In the genomic region with DNA sequence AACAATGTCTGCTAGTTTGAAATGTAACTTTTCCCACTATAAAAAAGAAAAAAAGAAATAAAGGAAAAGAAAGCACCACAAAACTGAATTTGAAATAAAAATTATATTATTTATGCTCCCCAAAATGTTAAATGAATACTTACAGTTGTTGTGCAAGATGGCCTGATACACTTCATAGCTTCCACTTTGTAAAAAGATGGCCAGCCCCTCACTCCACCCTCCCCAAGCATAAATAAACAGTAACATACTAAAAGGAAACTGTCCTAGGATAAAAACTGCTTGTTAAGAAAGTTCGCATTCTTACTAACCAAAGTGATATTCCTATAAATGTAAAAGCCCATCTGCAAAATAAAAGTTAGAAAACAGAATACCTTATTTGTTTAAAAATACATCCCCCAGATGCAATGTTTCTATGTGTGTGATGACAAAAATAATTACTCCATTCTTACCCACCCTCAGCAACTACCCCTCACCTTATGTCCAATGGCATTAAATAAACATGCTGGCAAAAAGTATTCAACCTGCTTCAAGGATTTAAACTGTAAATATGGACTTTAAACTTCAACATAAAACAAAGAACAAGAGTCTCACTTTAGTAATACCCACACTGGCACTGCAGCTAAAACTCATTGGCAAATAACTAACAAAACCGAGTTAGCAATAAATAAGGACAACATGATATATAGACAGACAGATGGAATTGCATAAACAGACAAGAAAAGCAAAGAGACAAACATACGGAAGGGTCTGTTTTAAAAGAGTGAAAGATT, we compare ENCODE assay signal across 11 cellular contexts. TPM values are rescaled to one million over a fixed set of nuclear protein-coding genes. Genes with fewer than 3 reads are reported as not detected.
DNase-seq lines count a peak whose midpoint lies in the region; ATAC-seq and TF ChIP-seq lines count a peak whose summit lies in the region.
"Had no signal": no experiment of that assay in that cellular context is flagged by ENCODE, and none has a peak within 500 bp of the region (broad histone marks: within the 10 kb centered on the region; RNA-seq: fewer than 3 reads in every experiment).

No MANE protein-coding gene starts in this region.

- H3K9me3 Mint-ChIP-seq in activated CD4-positive, alpha-beta memory T cell treated with anti-CD3 and anti-CD28 coated beads for 36 hours: peaks cover 6% of the 10 kb centered on the region
- H3K9me3 Mint-ChIP-seq in activated CD4-positive, alpha-beta memory T cell treated with anti-CD3 and anti-CD28 coated beads, Interleukin-2, amount 10 ng/mL, durations not matched to agents 7 days and 5 days: no peaks in the 10 kb centered on the region

- DNase-seq in activated CD4-positive, alpha-beta memory T cell treated with anti-CD3 and anti-CD28 coated beads for 36 hours: no peak
- DNase-seq in activated CD4-positive, alpha-beta memory T cell treated with anti-CD3 and anti-CD28 coated beads, Interleukin-2, amount 10 ng/mL, durations not matched to agents 7 days and 5 days: no peak
- DNase-seq in astrocyte of the spinal cord (ENCODE audit: low read depth, low spot score) (peak; percentile 17), mesenchymal stem cell (peak; percentile 29), thyroid gland (no peak)
- DNase-seq in stimulated activated CD4-positive, alpha-beta T cell treated with anti-CD3 and anti-CD28 coated beads, Interleukin-2, amount 100 ng/mL, for 48 hours: no peak
- DNase-seq: Caco-2; RPMI8226; stimulated activated naive CD4-positive, alpha-beta T cell treated with Interleukin-2 at 50 U/mL for 16 hours had no signal

- H3K4ac ChIP-seq in mesenchymal stem cell (ENCODE audit: low read depth in 1 of 2, low read length in 2 of 2): no peak overlapping the region

- H3K27ac ChIP-seq in mesenchymal stem cell (ENCODE audit: low read length, poor library complexity, severe bottlenecking) (no peak overlapping the region), thyroid gland (peak overlapping the region; percentile 50 to 74 (median 66))

- TF ChIP-seq POLR2A in thyroid gland (IDR thresholded peaks at IDR 0.05): no peak

- H3K4me3 Mint-ChIP-seq in activated CD4-positive, alpha-beta memory T cell treated with anti-CD3 and anti-CD28 coated beads for 36 hours: peak overlapping the region; percentile 75
- H3K4me3 Mint-ChIP-seq in activated CD4-positive, alpha-beta memory T cell treated with anti-CD3 and anti-CD28 coated beads, Interleukin-2, amount 10 ng/mL, durations not matched to agents 7 days and 5 days: no peak overlapping the region

- H2BK12ac ChIP-seq in mesenchymal stem cell (ENCODE audit: low read length in 2 of 2): no peak overlapping the region

- H2BK120ac ChIP-seq in mesenchymal stem cell (ENCODE audit: low read depth, low read length): no peak overlapping the region

- H3K4me2 ChIP-seq in mesenchymal stem cell (ENCODE audit: low read length, poor library complexity, severe bottlenecking): no peak overlapping the region

- POLR2A ChIA-PET in activated CD4-positive, alpha-beta memory T cell treated with anti-CD3 and anti-CD28 coated beads for 36 hours (lab: Charles Lee): interaction anchor here (0.6 kb wide), 1 partner anchor 28 kb away, joined by 3 read pairs; no protein-coding TSS in a partner anchor
- POLR2A ChIA-PET in activated CD4-positive, alpha-beta memory T cell treated with anti-CD3 and anti-CD28 coated beads, Interleukin-2, amount 10 ng/mL, durations not matched to agents 7 days and 5 days (lab: Charles Lee): interaction anchor here (2.5 kb wide), 1 partner anchor 47 kb away, joined by 19 read pairs; a partner anchor contains a TSS

- peaks cover 2% of the 10 kb centered on the region for H3K79me1 ChIP-seq in mesenchymal stem cell (replicated peaks; ENCODE audit: low read length, poor library complexity, severe bottlenecking)

- in situ Hi-C loops in astrocyte of the spinal cord (cut with HindIII; ENCODE audit: low sequenced_read_pairs): no loop called here

- H3K18ac ChIP-seq in mesenchymal stem cell (ENCODE audit: low read depth in 1 of 2, low read length in 2 of 2): no peak overlapping the region

- no peak overlapping the region for H4K91ac ChIP-seq in mesenchymal stem cell (ENCODE audit: low read length)

- peaks cover 7% of the 10 kb centered on the region for H3K36me3 Mint-ChIP-seq in activated CD4-positive, alpha-beta memory T cell treated with anti-CD3 and anti-CD28 coated beads for 36 hours
- H3K36me3 Mint-ChIP-seq in activated CD4-positive, alpha-beta memory T cell treated with anti-CD3 and anti-CD28 coated beads, Interleukin-2, amount 10 ng/mL, durations not matched to agents 7 days and 5 days (ENCODE audit: low read depth): no peaks in the 10 kb centered on the region

- H3K9me3 ChIP-seq in mesenchymal stem cell (ENCODE audit: control insufficient read depth, low read length) (peaks cover under 1% of the 10 kb centered on the region), thyroid gland (no peaks in the 10 kb centered on the region)
- H3K9me3 ChIP-seq: Caco-2 had no signal

- intact Hi-C loops in activated CD4-positive, alpha-beta memory T cell treated with anti-CD3 and anti-CD28 coated beads for 36 hours (cut with micrococcal nuclease): no loop called here
- intact Hi-C loops in thyroid gland (cut with DNase I): no loop called here

- ATAC-seq in HG02678 (IDR thresholded peaks at IDR 0.05; ENCODE audit: unreplicated experiment): no peak
- ATAC-seq in HG03108 (IDR thresholded peaks at IDR 0.05; ENCODE audit: unreplicated experiment): no peak

- H2AK5ac ChIP-seq in mesenchymal stem cell (ENCODE audit: low read length, severe bottlenecking): no peak overlapping the region

- H3K9ac ChIP-seq in mesenchymal stem cell (ENCODE audit: low read length): peak overlapping the region; percentile 87

- H3K14ac ChIP-seq in mesenchymal stem cell (ENCODE audit: low read length in 2 of 2): no peak overlapping the region

- no peak overlapping the region for H4K8ac ChIP-seq in mesenchymal stem cell (ENCODE audit: low read length)

- TF ChIP-seq CTCF in astrocyte of the spinal cord (IDR thresholded peaks at IDR 0.05; ENCODE audit: low read depth, low read length) (no peak), thyroid gland (IDR thresholded peaks at IDR 0.05) (no peak)

- H2BK15ac ChIP-seq in mesenchymal stem cell (ENCODE audit: low read depth, poor library complexity, severe bottlenecking): no peak overlapping the region

- peak overlapping the region; percentile 20 for H3K27ac Mint-ChIP-seq in activated CD4-positive, alpha-beta memory T cell treated with anti-CD3 and anti-CD28 coated beads for 36 hours
- H3K27ac Mint-ChIP-seq in activated CD4-positive, alpha-beta memory T cell treated with anti-CD3 and anti-CD28 coated beads, Interleukin-2, amount 10 ng/mL, durations not matched to agents 7 days and 5 days: no peak overlapping the region

- no peak overlapping the region for H3K23ac ChIP-seq in mesenchymal stem cell (ENCODE audit: low read length in 2 of 2)

- H3K27me3 ChIP-seq in mesenchymal stem cell (ENCODE audit: control insufficient read depth in 1 of 2, insufficient read depth in 1 of 2, low read length in 2 of 2) (no peaks in the 10 kb centered on the region), thyroid gland (no peaks in the 10 kb centered on the region)

- CTCF ChIA-PET in activated CD4-positive, alpha-beta memory T cell treated with anti-CD3 and anti-CD28 coated beads for 36 hours (lab: Charles Lee): interaction anchor here (1.0 to 1.5 kb wide), 2 partner anchors 8 to 70 kb away, joined by 4 to 6 read pairs; no protein-coding TSS in a partner anchor
- CTCF ChIA-PET in activated CD4-positive, alpha-beta memory T cell treated with anti-CD3 and anti-CD28 coated beads, Interleukin-2, amount 10 ng/mL, durations not matched to agents 7 days and 5 days (lab: Charles Lee): no interaction called here

- no CpG with 5 or more reads among the region's 3 CpGs for WGBS in mesenchymal stem cell
- 10 to 16% methylated on average over 3 of the region's 3 CpGs for WGBS in thyroid gland, 2 donors

- H3K36me3 ChIP-seq in mesenchymal stem cell (ENCODE audit: control insufficient read depth in 1 of 2, insufficient read depth in 2 of 2, low read depth in 1 of 2, low read length in 2 of 2) (peaks cover 0 to 5% of the 10 kb centered on the region in 2 experiments), thyroid gland (no peaks in the 10 kb centered on the region)

- no peak overlapping the region for H2BK5ac ChIP-seq in mesenchymal stem cell (ENCODE audit: low read depth, low read length, poor library complexity, severe bottlenecking)

- H2AFZ ChIP-seq in mesenchymal stem cell (ENCODE audit: low read depth, low read length): no peak overlapping the region

- peak overlapping the region; percentile 27 for H3K4me3 ChIP-seq in astrocyte of the spinal cord (ENCODE audit: low read depth, low read length)
- H3K4me3 ChIP-seq in mesenchymal stem cell (ENCODE audit: insufficient read depth in 1 of 2, low read depth in 1 of 2, low read length in 2 of 2): peak overlapping the region in 1 of 2 experiments; percentile 77
- peak overlapping the region in 2 of 3 donors; percentile 24 to 25 for H3K4me3 ChIP-seq in thyroid gland (replicated peaks in 1 of 3)

- no peaks in the 10 kb centered on the region for H3K4me1 ChIP-seq in mesenchymal stem cell (ENCODE audit: control insufficient read depth, insufficient read depth, low read depth, low read length)
- H3K4me1 ChIP-seq in thyroid gland: peaks cover 20 to 37% of the 10 kb centered on the region in 2 donors
- H3K4me1 ChIP-seq: Caco-2 had no signal

- peaks cover 33% of the 10 kb centered on the region for H3K4me1 Mint-ChIP-seq in activated CD4-positive, alpha-beta memory T cell treated with anti-CD3 and anti-CD28 coated beads for 36 hours (ENCODE audit: low read depth)
- peaks cover 16% of the 10 kb centered on the region for H3K4me1 Mint-ChIP-seq in activated CD4-positive, alpha-beta memory T cell treated with anti-CD3 and anti-CD28 coated beads, Interleukin-2, amount 10 ng/mL, durations not matched to agents 7 days and 5 days

- H3K27me3 Mint-ChIP-seq in activated CD4-positive, alpha-beta memory T cell treated with anti-CD3 and anti-CD28 coated beads for 36 hours: no peaks in the 10 kb centered on the region
- H3K27me3 Mint-ChIP-seq in activated CD4-positive, alpha-beta memory T cell treated with anti-CD3 and anti-CD28 coated beads, Interleukin-2, amount 10 ng/mL, durations not matched to agents 7 days and 5 days: no peaks in the 10 kb centered on the region

RNA-seq across cellular contexts. Expression of a gene that starts 47.8 kb away (rescaled TPM):
- 1 to 10 TPM; 4.4 to 5.4 TPM for total RNA-seq in activated CD4-positive, alpha-beta memory T cell treated with anti-CD3 and anti-CD28 coated beads for 36 hours
- total RNA-seq in activated CD4-positive, alpha-beta memory T cell treated with anti-CD3 and anti-CD28 coated beads, Interleukin-2, amount 10 ng/mL, durations not matched to agents 7 days and 5 days: 1 to 10 TPM; 6.3 to 8.6 TPM
- 2.2 TPM for polyA plus RNA-seq in mesenchymal stem cell (2013, experiment 1 of 2)
- polyA plus RNA-seq in mesenchymal stem cell (2013, experiment 2 of 2): 1.9 TPM
- total RNA-seq in thyroid gland: 100 to 1,000 TPM; 148 to 242 (median 188) TPM

Comparison
In these comparisons a context has a peak if more than half of its experiments do, and no peak if none do; other contexts are left out.
1. DNase-seq: peak in astrocyte of the spinal cord (single experiment) and mesenchymal stem cell (single experiment); none in activated CD4-positive, alpha-beta memory T cell treated with anti-CD3 and anti-CD28 coated beads for 36 hours (single experiment), activated CD4-positive, alpha-beta memory T cell treated with anti-CD3 and anti-CD28 coated beads, Interleukin-2, amount 10 ng/mL, durations not matched to agents 7 days and 5 days (single experiment), thyroid gland (0 of 2) and stimulated activated CD4-positive, alpha-beta T cell treated with anti-CD3 and anti-CD28 coated beads, Interleukin-2, amount 100 ng/mL, for 48 hours (0 of 2).
2. RNA of a gene that starts 47.8 kb away (total RNA-seq): 148 to 242 TPM in thyroid gland; 6.3 to 8.6 TPM in activated CD4-positive, alpha-beta memory T cell treated with anti-CD3 and anti-CD28 coated beads, Interleukin-2, amount 10 ng/mL, durations not matched to agents 7 days and 5 days and 4.4 to 5.4 TPM in activated CD4-positive, alpha-beta memory T cell treated with anti-CD3 and anti-CD28 coated beads for 36 hours; every median in the first group is over 10 times any median in the second.